ENCODE assay signal across 19 cellular contexts in the genomic region with DNA sequence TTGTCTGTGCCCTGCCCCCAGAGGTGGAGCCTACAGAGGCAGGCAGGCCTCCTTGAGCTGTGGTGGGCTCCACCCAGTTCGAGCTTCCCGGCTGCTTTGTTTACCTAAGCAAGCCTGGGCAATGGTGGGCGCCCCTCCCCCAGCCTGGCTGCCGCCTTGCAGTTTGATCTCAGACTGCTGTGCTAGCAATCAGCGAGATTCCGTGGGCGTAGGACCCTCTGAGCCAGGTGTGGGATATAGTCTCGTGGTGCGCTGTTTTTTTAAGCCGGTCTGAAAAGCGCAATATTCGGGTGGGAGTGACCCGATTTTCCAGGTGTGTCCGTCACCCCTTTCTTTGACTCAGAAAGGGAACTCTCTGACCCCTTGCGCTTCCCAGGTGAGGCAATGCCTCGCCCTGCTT. TPM values are rescaled to one million over a fixed set of nuclear protein-coding genes. Genes with fewer than 3 reads are reported as not detected.
"Had no signal": no experiment of that assay in that cellular context is flagged by ENCODE, and none has a peak within 500 bp of the region (broad histone marks: within the 10 kb centered on the region; RNA-seq: fewer than 3 reads in every experiment).

No MANE protein-coding gene starts in this region.

RNA-seq across cellular contexts. Expression of gene SHISAL2B, which starts 24.2 kb away (rescaled TPM):
- total RNA-seq: kidney epithelial cell, left ventricle myocardium inferior, lower leg skin, mesothelial cell of epicardium, mononuclear cell, natural killer cell, occipital lobe, ovary, progenitor cell of endocrine pancreas, pulmonary artery endothelial cell, right atrium auricular region, right lobe of liver, skeletal muscle tissue, smooth muscle cell, tibial nerve, ureter, uterus had no signal
- polyA plus RNA-seq: lung, neural cell, smooth muscle cell had no signal
